Comparison of ENCODE assay signal across 1 cellular context in genomic region chr12:42686514-42687172, GRCh38.
TF ChIP-seq lines count a peak whose summit lies in the region.

No MANE protein-coding gene starts in this region.

TF ChIP-seq in IMR-90, 13 proteins besides CTCF, POLR2A, EP300 and RAD21 (continued from another document):
- TF ChIP-seq FOS (IDR thresholded peaks at IDR 0.05; ENCODE audit: low read depth, low read length) = no peak
- TF ChIP-seq MAZ (IDR thresholded peaks at IDR 0.05; ENCODE audit: borderline replicate concordance, low read depth, low read length) = no peak
- no peak for TF ChIP-seq MXI1 (IDR thresholded peaks at IDR 0.05; ENCODE audit: borderline replicate concordance, low read depth, low read length)
